Comparison of ENCODE assay signal across 1 cellular context in the genomic region with DNA sequence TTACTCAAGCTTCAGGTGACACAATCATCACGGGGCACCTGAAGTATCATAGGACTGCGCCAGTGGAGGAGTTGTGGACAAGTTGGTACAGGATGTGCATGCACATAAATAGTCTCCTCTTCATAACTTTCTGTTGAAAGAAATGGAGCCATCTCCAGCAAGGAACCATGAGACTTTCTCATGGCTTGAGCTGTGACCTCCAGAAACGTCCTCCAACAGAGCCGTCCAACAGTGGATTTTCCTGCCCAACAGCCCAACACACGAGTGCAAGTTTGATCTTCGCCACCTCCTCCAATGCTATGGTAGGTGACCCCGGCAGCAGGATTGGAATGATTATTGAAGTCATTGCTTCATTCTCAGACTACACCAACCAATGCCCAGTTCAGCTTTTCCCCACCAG.
TF ChIP-seq lines count a peak whose summit lies in the region.

No MANE protein-coding gene starts in this region.

TF ChIP-seq in A549, 52 proteins besides CTCF, POLR2A, EP300 and RAD21 (continued from another document):
- TF ChIP-seq FOSL2 (IDR thresholded peaks at IDR 0.05) (no peak), FOSL2 (CRISPR knock-in tag; IDR thresholded peaks at IDR 0.05) (no peak), RFX5 (IDR thresholded peaks at IDR 0.05) (no peak), MYC (IDR thresholded peaks at IDR 0.05; ENCODE audit: borderline replicate concordance, low read length) (no peak), JUNB (IDR thresholded peaks at IDR 0.05) (no peak), SREBF2 (IDR thresholded peaks at IDR 0.05) (no peak), ZSCAN20 (CRISPR knock-in tag; IDR thresholded peaks at IDR 0.05) (no peak), HOXA7 (CRISPR knock-in tag; IDR thresholded peaks at IDR 0.05) (no peak)
